In genomic region chr7:8205572-8205971, GRCh38 we compare ENCODE assay signal across 21 cellular contexts. TPM values are rescaled to one million over a fixed set of nuclear protein-coding genes. Genes with fewer than 3 reads are reported as not detected.
A peak's percentile ranks its signal among the peaks of the same experiment; 100 is the strongest.
DNase-seq lines count a peak whose midpoint lies in the region; ATAC-seq and TF ChIP-seq lines count a peak whose summit lies in the region.
"Had no signal": no experiment of that assay in that cellular context is flagged by ENCODE, and none has a peak within 500 bp of the region (broad histone marks: within the 10 kb centered on the region; RNA-seq: fewer than 3 reads in every experiment).

No MANE protein-coding gene starts in this region.

- H3K9me3 Mint-ChIP-seq in activated naive CD4-positive, alpha-beta T cell treated with anti-CD3 and anti-CD28 coated beads, Interleukin-2, amount 50 U/mL, for 24 hours, result no peaks in the 10 kb centered on the region
- no peaks in the 10 kb centered on the region for H3K9me3 Mint-ChIP-seq in activated naive CD4-positive, alpha-beta T cell treated with anti-CD3 and anti-CD28 coated beads, Interleukin-2, amount 50 U/mL, for 72 hours
- H3K9me3 Mint-ChIP-seq: CD8-positive, alpha-beta T cell had no signal

- H3K4me3 ChIP-seq in fibroblast of mammary gland (ENCODE audit: control insufficient read depth, low read depth, low read length) (no peak overlapping the region), skeletal muscle cell (ENCODE audit: low read depth, low read length) (no peak overlapping the region), spleen (no peak overlapping the region)
- H3K4me3 ChIP-seq: BLaER1, GM23248, K562, Peyer's patch had no signal

- WGBS in spleen, 5 donors, result 85 to 96% (median 90%) methylated on average over 5 of the region's 5 CpGs

- H3K4me3 Mint-ChIP-seq in activated naive CD4-positive, alpha-beta T cell treated with anti-CD3 and anti-CD28 coated beads, Interleukin-2, amount 50 U/mL, for 24 hours, result no peak overlapping the region
- H3K4me3 Mint-ChIP-seq: CD8-positive, alpha-beta T cell had no signal

- H3K27ac ChIP-seq in spleen, result no peak overlapping the region
- H3K27ac ChIP-seq: BLaER1, GM23248, Peyer's patch had no signal

- H3K27me3 Mint-ChIP-seq in activated naive CD4-positive, alpha-beta T cell treated with anti-CD3 and anti-CD28 coated beads, Interleukin-2, amount 50 U/mL, for 24 hours, result peaks cover 1% of the 10 kb centered on the region

- no peak for ATAC-seq in activated naive CD4-positive, alpha-beta T cell treated with anti-CD3 and anti-CD28 coated beads, Interleukin-2, amount 50 U/mL, for 72 hours
- ATAC-seq in GM18498 (IDR thresholded peaks at IDR 0.05; ENCODE audit: unreplicated experiment), result no peak
- ATAC-seq: CD8-positive, alpha-beta T cell; HCT116; K562; Right ventricle myocardium inferior had no signal

- no peaks in the 10 kb centered on the region for H3K36me3 Mint-ChIP-seq in activated naive CD4-positive, alpha-beta T cell treated with anti-CD3 and anti-CD28 coated beads, Interleukin-2, amount 50 U/mL, for 24 hours
- no peaks in the 10 kb centered on the region for H3K36me3 Mint-ChIP-seq in activated naive CD4-positive, alpha-beta T cell treated with anti-CD3 and anti-CD28 coated beads, Interleukin-2, amount 50 U/mL, for 72 hours
- H3K36me3 Mint-ChIP-seq: CD8-positive, alpha-beta T cell had no signal

- no peaks in the 10 kb centered on the region for H3K4me1 Mint-ChIP-seq in activated naive CD4-positive, alpha-beta T cell treated with anti-CD3 and anti-CD28 coated beads, Interleukin-2, amount 50 U/mL, for 24 hours

- no peak for DNase-seq in activated naive CD4-positive, alpha-beta T cell treated with anti-CD3 and anti-CD28 coated beads, Interleukin-2, amount 50 U/mL, for 72 hours (ENCODE audit: low spot score in 2 of 2)
- DNase-seq in fibroblast of mammary gland (ENCODE audit: low read depth) (peak; percentile 31), skeletal muscle cell (ENCODE audit: low read depth) (peak; percentile 14), GDM1 (lab: John Stamatoyannopoulos, UW) (no peak), HK-2 (ENCODE audit: unreplicated experiment) (no peak), spleen (no peak)
- DNase-seq: 8988T; CD8-positive, alpha-beta T cell; DMS79 treated with DMSO at 0.1 percent for 48 hours; GM23248; NCI-H1092; NCI-H146; NCI-H2081; NCI-H2227 treated with DMSO at 0.1 percent for 48 hours; Peyer's patch had no signal

- TF ChIP-seq CTCF in fibroblast of mammary gland (conservative IDR thresholded peaks at IDR 0.05; ENCODE audit: control insufficient read depth, insufficient read depth, low read depth, low read length) (no peak), spleen (IDR thresholded peaks at IDR 0.05 in 8 of 11, conservative IDR thresholded peaks at IDR 0.05 in 3 of 11) (no peak)

- H3K27ac Mint-ChIP-seq in activated naive CD4-positive, alpha-beta T cell treated with anti-CD3 and anti-CD28 coated beads, Interleukin-2, amount 50 U/mL, for 24 hours, result peak overlapping the region; percentile 31
- H3K27ac Mint-ChIP-seq in activated naive CD4-positive, alpha-beta T cell treated with anti-CD3 and anti-CD28 coated beads, Interleukin-2, amount 50 U/mL, for 72 hours, result no peak overlapping the region
- H3K27ac Mint-ChIP-seq: CD8-positive, alpha-beta T cell had no signal

- intact Hi-C loops in spleen (cut with DNase I; ENCODE audit: low total_unique reads), result no loop called here

- H3K27me3 ChIP-seq in spleen (replicated peaks in 1 of 7), result no peaks in the 10 kb centered on the region
- H3K27me3 ChIP-seq: BLaER1, Peyer's patch had no signal

- H3K4me1 ChIP-seq in spleen, result peaks cover 0 to 14% (median 2%) of the 10 kb centered on the region in 6 donors
- H3K4me1 ChIP-seq: BLaER1, Peyer's patch had no signal

- no peaks in the 10 kb centered on the region for H3K9me3 ChIP-seq in spleen
- H3K9me3 ChIP-seq: BLaER1, Peyer's patch had no signal

- no peaks in the 10 kb centered on the region for H3K36me3 ChIP-seq in spleen
- H3K36me3 ChIP-seq: BLaER1, Peyer's patch had no signal

- no peak for TF ChIP-seq POLR2A in spleen (IDR thresholded peaks at IDR 0.05)

RNA-seq across cellular contexts. Expression of gene ICA1, which starts 56.4 kb away (rescaled TPM):
- total RNA-seq in activated naive CD4-positive, alpha-beta T cell treated with anti-CD3 and anti-CD28 coated beads, Interleukin-2, amount 50 U/mL, for 72 hours, result 1 to 10 TPM in 1 of 2 donors, under 1 TPM in 1; 0.46 to 3.6 TPM
- 10 to 100 TPM; 18.6 to 45.7 (median 37.3) TPM for total RNA-seq in spleen
- 10 to 100 TPM in 2 of 3 donors, 1 to 10 TPM in 1; 9.6 to 15.9 (median 14.9) TPM for polyA plus RNA-seq in spleen
- total RNA-seq: GM23248 had no signal
- polyA plus RNA-seq: GM23248 had no signal

Comparison
In these comparisons a context has a peak if more than half of its experiments do, and no peak if none do; other contexts are left out.
1. DNase-seq: peak in fibroblast of mammary gland (single experiment) and skeletal muscle cell (single experiment); none in activated naive CD4-positive, alpha-beta T cell treated with anti-CD3 and anti-CD28 coated beads, Interleukin-2, amount 50 U/mL, for 72 hours (0 of 2), GDM1 (single experiment), HK-2 (single experiment) and spleen (single experiment).
2. RNA of gene ICA1, which starts 56.4 kb away (total RNA-seq): 18.6 to 45.7 TPM in spleen; 0.46 to 3.6 TPM in activated naive CD4-positive, alpha-beta T cell treated with anti-CD3 and anti-CD28 coated beads, Interleukin-2, amount 50 U/mL, for 72 hours; every median in the first group is over 4 times any median in the second.